In genomic region chr12:106247731-106248176, GRCh38 we compare ENCODE assay signal across 8 cellular contexts. TPM values are rescaled to one million over a fixed set of nuclear protein-coding genes. Genes with fewer than 3 reads are reported as not detected.
A peak's percentile ranks its signal among the peaks of the same experiment; 100 is the strongest.
DNase-seq lines count a peak whose midpoint lies in the region; ATAC-seq and TF ChIP-seq lines count a peak whose summit lies in the region.

TSS of gene CKAP4 (minus strand) at chr12:106248020. CDS start at chr12:106247851, 169 bp downstream.

- no peaks in the 10 kb centered on the region for H3K27me3 Mint-ChIP-seq in activated CD8-positive, alpha-beta T cell treated with anti-CD3 and anti-CD28 coated beads for 36 hours

- DNase-seq in NCI-H1436 (lab: John Stamatoyannopoulos, UW) (peak; percentile 82), NCI-H1436 treated with DMSO at 0.1 percent for 48 hours (lab: John Stamatoyannopoulos, UW) (no peak), NCI-H2196 (lab: John Stamatoyannopoulos, UW; ENCODE audit: unreplicated experiment) (peak; percentile 73), lower lobe of right lung (peak; percentile 86)
- DNase-seq in activated CD8-positive, alpha-beta T cell treated with anti-CD3 and anti-CD28 coated beads for 36 hours = peak; percentile 52
- DNase-seq in effector CD4-positive, alpha-beta T cell = peak; percentile 51
- DNase-seq in stimulated activated CD8-positive, alpha-beta memory T cell treated with anti-CD3 and anti-CD28 coated beads, Interleukin-12 subunit alpha, Interleukin-12 subunit beta, amount 100 ng/mL, for 1 hour (ENCODE audit: low read depth) = peak; percentile 21

- peak within 1 kb of the TSS; percentile 98 for H3K27ac ChIP-seq in lower lobe of right lung

- H3K36me3 ChIP-seq in lower lobe of right lung = peaks cover 5% of the 10 kb centered on the region

- peak within 1 kb of the TSS; percentile 71 for H3K4me3 Mint-ChIP-seq in activated CD8-positive, alpha-beta T cell treated with anti-CD3 and anti-CD28 coated beads for 36 hours

- CTCF ChIA-PET in activated CD8-positive, alpha-beta T cell treated with anti-CD3 and anti-CD28 coated beads for 36 hours (lab: Charles Lee) = interaction anchor here (1.2 kb wide), 1 partner anchor 54 kb away, joined by 3 read pairs; no protein-coding TSS in a partner anchor

- TF ChIP-seq CTCF in activated CD8-positive, alpha-beta T cell treated with anti-CD3 and anti-CD28 coated beads for 36 hours (IDR thresholded peaks at IDR 0.05) = no peak
- no peak for TF ChIP-seq CTCF in lower lobe of right lung (IDR thresholded peaks at IDR 0.05)

- ATAC-seq in HG02678 (IDR thresholded peaks at IDR 0.05; ENCODE audit: unreplicated experiment) (peak; percentile 59), lower lobe of right lung (peak; percentile 82 to 84)
- peak; percentile 60 for ATAC-seq in activated CD8-positive, alpha-beta T cell treated with anti-CD3 and anti-CD28 coated beads for 36 hours

- POLR2A ChIA-PET in activated CD8-positive, alpha-beta T cell treated with anti-CD3 and anti-CD28 coated beads for 36 hours (lab: Charles Lee) = interaction anchor here (1.0 to 1.6 kb wide), 5 partner anchors 11 to 59 kb away, joined by 3 to 5 read pairs (median 4); no protein-coding TSS in a partner anchor

- H3K36me3 Mint-ChIP-seq in activated CD8-positive, alpha-beta T cell treated with anti-CD3 and anti-CD28 coated beads for 36 hours (ENCODE audit: low read depth) = peaks cover 2% of the 10 kb centered on the region

- H3K4me1 Mint-ChIP-seq in activated CD8-positive, alpha-beta T cell treated with anti-CD3 and anti-CD28 coated beads for 36 hours (ENCODE audit: low read depth) = peaks cover 21% of the 10 kb centered on the region

- no peaks in the 10 kb centered on the region for H3K9me3 Mint-ChIP-seq in activated CD8-positive, alpha-beta T cell treated with anti-CD3 and anti-CD28 coated beads for 36 hours

- peak within 1 kb of the TSS; percentile 87 for H3K4me3 ChIP-seq in lower lobe of right lung

- H3K4me1 ChIP-seq in lower lobe of right lung = peaks cover 51% of the 10 kb centered on the region

- H3K9me3 ChIP-seq in lower lobe of right lung = no peaks in the 10 kb centered on the region

- peak within 1 kb of the TSS; percentile 85 for H3K27ac Mint-ChIP-seq in activated CD8-positive, alpha-beta T cell treated with anti-CD3 and anti-CD28 coated beads for 36 hours

- intact Hi-C loops in activated CD8-positive, alpha-beta T cell treated with anti-CD3 and anti-CD28 coated beads for 36 hours (cut with micrococcal nuclease) = no loop called here
- intact Hi-C loops in lower lobe of right lung (cut with DNase I) = no loop called here

- H3K27me3 ChIP-seq in lower lobe of right lung (ENCODE audit: low read depth) = no peaks in the 10 kb centered on the region

RNA-seq across cellular contexts. Expression of gene CKAP4, which starts in this region (rescaled TPM):
- 10 to 100 TPM; 15.2 to 16.3 TPM for total RNA-seq in activated CD8-positive, alpha-beta T cell treated with anti-CD3 and anti-CD28 coated beads for 36 hours
- total RNA-seq in lower lobe of right lung = 32.2 TPM
